Comparison of ENCODE assay signal across 8 cellular contexts in the genomic region with DNA sequence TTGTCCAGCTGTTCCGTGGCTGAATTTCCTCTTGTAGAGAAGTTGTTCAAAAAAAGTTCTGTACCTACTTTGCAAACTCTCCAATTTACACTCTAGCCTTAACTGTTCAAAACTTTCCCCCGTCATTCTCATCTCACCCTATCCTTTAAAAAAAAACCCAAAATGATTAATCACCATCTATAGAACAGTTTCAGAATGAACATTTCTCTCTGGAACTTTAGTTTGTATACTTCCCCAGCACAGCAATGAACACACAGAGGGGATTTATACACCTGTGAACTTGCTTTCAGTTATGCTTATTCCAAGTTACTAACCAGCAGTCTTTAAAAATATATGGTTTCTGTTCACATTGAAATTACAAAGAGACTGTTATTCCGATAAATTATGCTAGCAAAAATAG. TPM values are rescaled to one million over a fixed set of nuclear protein-coding genes. Genes with fewer than 3 reads are reported as not detected.
DNase-seq lines count a peak whose midpoint lies in the region; ATAC-seq and TF ChIP-seq lines count a peak whose summit lies in the region.

No MANE protein-coding gene starts in this region.

- intact Hi-C loops in ascending aorta (cut with DNase I), result loop anchor here (2.0 kb wide), 1 partner anchor 376 kb away; the partner anchor contains the start of gene TCEANC
- intact Hi-C loops in vagina (cut with DNase I), result no loop called here

- H3K4me3 ChIP-seq in BE2C (ENCODE audit: low read depth, low read length) (peak overlapping the region; percentile 67), ascending aorta (peak overlapping the region; percentile 84 to 88), muscle layer of colon (ENCODE audit: low read depth in 1 of 2, low read length in 2 of 2) (peak overlapping the region in 1 of 2 donors; percentile 71), vagina (no peak overlapping the region)

- no peak for DNase-seq in BE2C
- DNase-seq in ascending aorta (ENCODE audit: low spot score in 2 of 2), result no peak
- no peak for DNase-seq in vagina (ENCODE audit: extremely low spot score in 2 of 2)
- no peak for DNase-seq in NAMALWA (ENCODE audit: low spot score)
- no peak for DNase-seq in stimulated activated CD4-positive, alpha-beta T cell treated with anti-CD3 and anti-CD28 coated beads, Interleukin-2, amount 100 ng/mL, for 24 hours
- DNase-seq in NOMO-1 treated with dmso at 0.1 percent for 144 hours (lab: John Stamatoyannopoulos, UW; ENCODE audit: unreplicated experiment), result no peak

- peak overlapping the region; percentile 47 for H3K9ac ChIP-seq in muscle layer of colon (ENCODE audit: low read length)

- H3K27me3 ChIP-seq in BE2C (no peaks in the 10 kb centered on the region), ascending aorta (no peaks in the 10 kb centered on the region), muscle layer of colon (ENCODE audit: control insufficient read depth in 1 of 2, insufficient read depth in 2 of 2, low read length in 2 of 2) (no peaks in the 10 kb centered on the region), vagina (no peaks in the 10 kb centered on the region)

- peaks cover 17% of the 10 kb centered on the region for H3K4me1 ChIP-seq in BE2C
- peaks cover 0 to 16% of the 10 kb centered on the region in 2 donors for H3K4me1 ChIP-seq in ascending aorta
- H3K4me1 ChIP-seq in muscle layer of colon (ENCODE audit: insufficient read depth, low read length), result peaks cover 15% of the 10 kb centered on the region
- peaks cover 9% of the 10 kb centered on the region for H3K4me1 ChIP-seq in vagina

- TF ChIP-seq POLR2A in vagina (IDR thresholded peaks at IDR 0.05), result no peak

- ATAC-seq in HG02610 (IDR thresholded peaks at IDR 0.05; ENCODE audit: unreplicated experiment), result peak; percentile 39

- H3K27ac ChIP-seq in ascending aorta (peak overlapping the region; percentile 73 to 88), muscle layer of colon (ENCODE audit: low read depth, low read length) (no peak overlapping the region), vagina (no peak overlapping the region)

- no peak for TF ChIP-seq CTCF in BE2C (IDR thresholded peaks at IDR 0.05; ENCODE audit: low read depth, low read length)
- no peak for TF ChIP-seq CTCF in ascending aorta (IDR thresholded peaks at IDR 0.05)
- TF ChIP-seq CTCF in vagina (IDR thresholded peaks at IDR 0.05), result no peak

- no peaks in the 10 kb centered on the region for H3K36me3 ChIP-seq in BE2C
- no peaks in the 10 kb centered on the region for H3K36me3 ChIP-seq in ascending aorta
- no peaks in the 10 kb centered on the region for H3K36me3 ChIP-seq in muscle layer of colon (ENCODE audit: insufficient read depth, low read length)
- no peaks in the 10 kb centered on the region for H3K36me3 ChIP-seq in vagina

- H3K9me3 ChIP-seq in BE2C, result no peaks in the 10 kb centered on the region
- no peaks in the 10 kb centered on the region for H3K9me3 ChIP-seq in ascending aorta
- H3K9me3 ChIP-seq in muscle layer of colon (ENCODE audit: low read length), result no peaks in the 10 kb centered on the region
- H3K9me3 ChIP-seq in vagina, result no peaks in the 10 kb centered on the region

RNA-seq across cellular contexts. Expression of gene GEMIN8, which starts 1.2 kb away (rescaled TPM):
- 42.9 TPM for polyA plus RNA-seq in BE2C (2012; ENCODE audit: insufficient read depth, insufficient read length, low read depth)
- total RNA-seq in ascending aorta (1.5 TPM), vagina (16.5 TPM)

Comparison
In these comparisons a context has a peak if more than half of its experiments do, and no peak if none do; other contexts are left out.
1. H3K4me3 ChIP-seq: peak in BE2C (single experiment) and ascending aorta (2 of 2); none in vagina (0 of 2).
2. H3K27ac ChIP-seq: peak in ascending aorta (2 of 2); none in muscle layer of colon (single experiment) and vagina (single experiment).